In genomic region chr6:18985061-18985460, GRCh38 we compare ENCODE assay signal across 18 cellular contexts.
DNase-seq lines count a peak whose midpoint lies in the region; TF ChIP-seq lines count a peak whose summit lies in the region.
"Had no signal": no experiment of that assay in that cellular context is flagged by ENCODE, and none has a peak within 500 bp of the region (broad histone marks: within the 10 kb centered on the region; RNA-seq: fewer than 3 reads in every experiment).

No MANE protein-coding gene starts in this region.

- H3K27ac ChIP-seq in A673 (ENCODE audit: low read depth, low read length, poor library complexity, severe bottlenecking) = no peak overlapping the region
- H3K27ac ChIP-seq: C4-2B had no signal

- peaks cover 4% of the 10 kb centered on the region for H3K9me3 Mint-ChIP-seq in activated naive CD4-positive, alpha-beta T cell treated with anti-CD3 and anti-CD28 coated beads, Interleukin-2, amount 50 U/mL, for 24 hours
- H3K9me3 Mint-ChIP-seq in activated naive CD4-positive, alpha-beta T cell treated with anti-CD3 and anti-CD28 coated beads, Interleukin-2, amount 10 ng/mL, durations not matched to agents 7 days and 5 days = no peaks in the 10 kb centered on the region
- H3K9me3 Mint-ChIP-seq in type B pancreatic cell = no peaks in the 10 kb centered on the region
- no peaks in the 10 kb centered on the region for H3K9me3 Mint-ChIP-seq in activated T-helper 2 cell treated with anti-CD3 and anti-CD28 coated beads, Interferon-gamma antibody, Interleukin-2, Interleukin-4, amounts not matched to agents 10 μg/mL and 5 μg/mL and 100 μg/mL, durations not matched to agents 14 hours and 24 hours and 36 hours
- H3K9me3 Mint-ChIP-seq: GM23338 had no signal

- no peaks in the 10 kb centered on the region for H3K36me3 ChIP-seq in A673 (ENCODE audit: insufficient read depth, low read length, poor library complexity, severe bottlenecking)
- H3K36me3 ChIP-seq: BE2C had no signal

- no peak for TF ChIP-seq CTCF in type B pancreatic cell (conservative IDR thresholded peaks at IDR 0.05)
- TF ChIP-seq CTCF in A673 (conservative IDR thresholded peaks at IDR 0.05; ENCODE audit: low read depth, low read length) = no peak

- no peak for DNase-seq in activated naive CD4-positive, alpha-beta T cell treated with anti-CD3 and anti-CD28 coated beads, Interleukin-2, amount 10 ng/mL, durations not matched to agents 7 days and 5 days
- DNase-seq in NCI-H2081 (lab: John Stamatoyannopoulos, UW) (peak; percentile 44 to 79), NCI-H748 treated with DMSO at 0.1 percent for 48 hours (lab: John Stamatoyannopoulos, UW) (peak; percentile 51), type B pancreatic cell (ENCODE audit: extremely low spot score, unreplicated experiment) (no peak), A673 (ENCODE audit: low spot score) (no peak), kidney glomerular epithelial cell (lab: John Stamatoyannopoulos, UW) (no peak)
- no peak for DNase-seq in activated T-helper 2 cell treated with anti-CD3 and anti-CD28 coated beads, Interferon-gamma antibody, Interleukin-2, Interleukin-4, amounts not matched to agents 10 μg/mL and 5 μg/mL and 100 μg/mL, durations not matched to agents 14 hours and 24 hours and 36 hours (ENCODE audit: low spot score)
- DNase-seq: 8988T; ACHN; BE2C; Caco-2; CD8-positive, alpha-beta T cell; DND-41; GDM1; H7 had no signal

- H3K27me3 Mint-ChIP-seq in activated naive CD4-positive, alpha-beta T cell treated with anti-CD3 and anti-CD28 coated beads, Interleukin-2, amount 50 U/mL, for 24 hours = peaks cover 1% of the 10 kb centered on the region
- no peaks in the 10 kb centered on the region for H3K27me3 Mint-ChIP-seq in activated naive CD4-positive, alpha-beta T cell treated with anti-CD3 and anti-CD28 coated beads, Interleukin-2, amount 10 ng/mL, durations not matched to agents 7 days and 5 days
- H3K27me3 Mint-ChIP-seq in type B pancreatic cell = peaks cover 5% of the 10 kb centered on the region
- H3K27me3 Mint-ChIP-seq in activated T-helper 2 cell treated with anti-CD3 and anti-CD28 coated beads, Interferon-gamma antibody, Interleukin-2, Interleukin-4, amounts not matched to agents 10 μg/mL and 5 μg/mL and 100 μg/mL, durations not matched to agents 14 hours and 24 hours and 36 hours (ENCODE audit: low read depth) = no peaks in the 10 kb centered on the region

- POLR2A ChIA-PET in A673 (lab: Charles Lee; ENCODE audit: low non-redundant PET) = no interaction called here

- no peaks in the 10 kb centered on the region for H3K36me3 Mint-ChIP-seq in activated naive CD4-positive, alpha-beta T cell treated with anti-CD3 and anti-CD28 coated beads, Interleukin-2, amount 50 U/mL, for 24 hours
- H3K36me3 Mint-ChIP-seq in activated naive CD4-positive, alpha-beta T cell treated with anti-CD3 and anti-CD28 coated beads, Interleukin-2, amount 10 ng/mL, durations not matched to agents 7 days and 5 days = no peaks in the 10 kb centered on the region
- H3K36me3 Mint-ChIP-seq in type B pancreatic cell = no peaks in the 10 kb centered on the region
- H3K36me3 Mint-ChIP-seq in activated T-helper 2 cell treated with anti-CD3 and anti-CD28 coated beads, Interferon-gamma antibody, Interleukin-2, Interleukin-4, amounts not matched to agents 10 μg/mL and 5 μg/mL and 100 μg/mL, durations not matched to agents 14 hours and 24 hours and 36 hours (ENCODE audit: low read depth) = no peaks in the 10 kb centered on the region
- H3K36me3 Mint-ChIP-seq: CD8-positive, alpha-beta T cell had no signal

- CTCF ChIA-PET in activated naive CD4-positive, alpha-beta T cell treated with anti-CD3 and anti-CD28 coated beads, Interleukin-2, amount 10 ng/mL, durations not matched to agents 7 days and 5 days (lab: Charles Lee) = no interaction called here
- CTCF ChIA-PET in A673 (lab: Charles Lee) = no interaction called here

- no peaks in the 10 kb centered on the region for H3K9me3 ChIP-seq in A673 (ENCODE audit: low read depth, low read length, poor library complexity, severe bottlenecking)
- H3K9me3 ChIP-seq: BE2C, Caco-2 had no signal

- peak overlapping the region; percentile 11 for H3K27ac Mint-ChIP-seq in activated naive CD4-positive, alpha-beta T cell treated with anti-CD3 and anti-CD28 coated beads, Interleukin-2, amount 50 U/mL, for 24 hours
- no peak overlapping the region for H3K27ac Mint-ChIP-seq in activated naive CD4-positive, alpha-beta T cell treated with anti-CD3 and anti-CD28 coated beads, Interleukin-2, amount 10 ng/mL, durations not matched to agents 7 days and 5 days
- H3K27ac Mint-ChIP-seq in type B pancreatic cell = peak overlapping the region; percentile 69
- no peak overlapping the region for H3K27ac Mint-ChIP-seq in activated T-helper 2 cell treated with anti-CD3 and anti-CD28 coated beads, Interferon-gamma antibody, Interleukin-2, Interleukin-4, amounts not matched to agents 10 μg/mL and 5 μg/mL and 100 μg/mL, durations not matched to agents 14 hours and 24 hours and 36 hours
- H3K27ac Mint-ChIP-seq: CD8-positive, alpha-beta T cell; GM23338 had no signal

- H3K4me1 Mint-ChIP-seq in activated naive CD4-positive, alpha-beta T cell treated with anti-CD3 and anti-CD28 coated beads, Interleukin-2, amount 50 U/mL, for 24 hours = no peaks in the 10 kb centered on the region
- H3K4me1 Mint-ChIP-seq in activated naive CD4-positive, alpha-beta T cell treated with anti-CD3 and anti-CD28 coated beads, Interleukin-2, amount 10 ng/mL, durations not matched to agents 7 days and 5 days = no peaks in the 10 kb centered on the region
- peaks cover 35% of the 10 kb centered on the region for H3K4me1 Mint-ChIP-seq in type B pancreatic cell (ENCODE audit: unreplicated experiment)
- no peaks in the 10 kb centered on the region for H3K4me1 Mint-ChIP-seq in activated T-helper 2 cell treated with anti-CD3 and anti-CD28 coated beads, Interferon-gamma antibody, Interleukin-2, Interleukin-4, amounts not matched to agents 10 μg/mL and 5 μg/mL and 100 μg/mL, durations not matched to agents 14 hours and 24 hours and 36 hours (ENCODE audit: low read depth)

- no TSS peak for BruUV-seq in A673 (replicated peaks; lab: Mats Ljungman, UMichigan)

- no peak overlapping the region for H3K4me3 ChIP-seq in A673 (ENCODE audit: low read depth, low read length, poor library complexity, severe bottlenecking)
- H3K4me3 ChIP-seq: GM23338 had no signal

- peaks cover 4% of the 10 kb centered on the region for H3K4me1 ChIP-seq in A673 (ENCODE audit: insufficient read depth, low read length, poor library complexity, severe bottlenecking)
- H3K4me1 ChIP-seq: BE2C, Caco-2 had no signal

- no peaks in the 10 kb centered on the region for H3K27me3 ChIP-seq in A673 (replicated peaks; ENCODE audit: insufficient read depth, low read depth, low read length, poor library complexity)
- H3K27me3 ChIP-seq: BE2C had no signal

- intact Hi-C loops in A673 (cut with micrococcal nuclease; ENCODE audit: unreplicated experiment) = no loop called here
- intact Hi-C loops in activated T-helper 2 cell treated with anti-CD3 and anti-CD28 coated beads, Interferon-gamma antibody, Interleukin-2, Interleukin-4, amounts not matched to agents 10 μg/mL and 5 μg/mL and 100 μg/mL, durations not matched to agents 14 hours and 24 hours and 36 hours (cut with micrococcal nuclease) = no loop called here

- H3K4me3 Mint-ChIP-seq in activated naive CD4-positive, alpha-beta T cell treated with anti-CD3 and anti-CD28 coated beads, Interleukin-2, amount 50 U/mL, for 24 hours = no peak overlapping the region
- no peak overlapping the region for H3K4me3 Mint-ChIP-seq in activated naive CD4-positive, alpha-beta T cell treated with anti-CD3 and anti-CD28 coated beads, Interleukin-2, amount 10 ng/mL, durations not matched to agents 7 days and 5 days
- peak overlapping the region; percentile 48 for H3K4me3 Mint-ChIP-seq in type B pancreatic cell
- no peak overlapping the region for H3K4me3 Mint-ChIP-seq in activated T-helper 2 cell treated with anti-CD3 and anti-CD28 coated beads, Interferon-gamma antibody, Interleukin-2, Interleukin-4, amounts not matched to agents 10 μg/mL and 5 μg/mL and 100 μg/mL, durations not matched to agents 14 hours and 24 hours and 36 hours (ENCODE audit: low read depth)
- H3K4me3 Mint-ChIP-seq: CD8-positive, alpha-beta T cell; GM23338 had no signal

Comparison
In these comparisons a context has a peak if more than half of its experiments do, and no peak if none do; other contexts are left out.
1. H3K27ac Mint-ChIP-seq: peak in activated naive CD4-positive, alpha-beta T cell treated with anti-CD3 and anti-CD28 coated beads, Interleukin-2, amount 50 U/mL, for 24 hours (single experiment) and type B pancreatic cell (single experiment); none in activated naive CD4-positive, alpha-beta T cell treated with anti-CD3 and anti-CD28 coated beads, Interleukin-2, amount 10 ng/mL, durations not matched to agents 7 days and 5 days (single experiment) and activated T-helper 2 cell treated with anti-CD3 and anti-CD28 coated beads, Interferon-gamma antibody, Interleukin-2, Interleukin-4, amounts not matched to agents 10 μg/mL and 5 μg/mL and 100 μg/mL, durations not matched to agents 14 hours and 24 hours and 36 hours (single experiment).
2. DNase-seq: peak in NCI-H2081 (2 of 2) and NCI-H748 treated with DMSO at 0.1 percent for 48 hours (single experiment); none in activated naive CD4-positive, alpha-beta T cell treated with anti-CD3 and anti-CD28 coated beads, Interleukin-2, amount 10 ng/mL, durations not matched to agents 7 days and 5 days (single experiment), type B pancreatic cell (single experiment), A673 (single experiment), activated T-helper 2 cell treated with anti-CD3 and anti-CD28 coated beads, Interferon-gamma antibody, Interleukin-2, Interleukin-4, amounts not matched to agents 10 μg/mL and 5 μg/mL and 100 μg/mL, durations not matched to agents 14 hours and 24 hours and 36 hours (single experiment) and kidney glomerular epithelial cell (single experiment).